In genomic region chr7:156949541-156950380, GRCh38 we compare ENCODE assay signal across 1 cellular context.
TF ChIP-seq lines count a peak whose summit lies in the region.

NOM1 (plus strand) TSS chr7:156949712; CDS start chr7:156949738, 26 bp downstream.

TF ChIP-seq in HEK293, 187 proteins besides CTCF, POLR2A, EP300 and RAD21 (continued from another document and continues in another):
- TF ChIP-seq, protein P1, sequence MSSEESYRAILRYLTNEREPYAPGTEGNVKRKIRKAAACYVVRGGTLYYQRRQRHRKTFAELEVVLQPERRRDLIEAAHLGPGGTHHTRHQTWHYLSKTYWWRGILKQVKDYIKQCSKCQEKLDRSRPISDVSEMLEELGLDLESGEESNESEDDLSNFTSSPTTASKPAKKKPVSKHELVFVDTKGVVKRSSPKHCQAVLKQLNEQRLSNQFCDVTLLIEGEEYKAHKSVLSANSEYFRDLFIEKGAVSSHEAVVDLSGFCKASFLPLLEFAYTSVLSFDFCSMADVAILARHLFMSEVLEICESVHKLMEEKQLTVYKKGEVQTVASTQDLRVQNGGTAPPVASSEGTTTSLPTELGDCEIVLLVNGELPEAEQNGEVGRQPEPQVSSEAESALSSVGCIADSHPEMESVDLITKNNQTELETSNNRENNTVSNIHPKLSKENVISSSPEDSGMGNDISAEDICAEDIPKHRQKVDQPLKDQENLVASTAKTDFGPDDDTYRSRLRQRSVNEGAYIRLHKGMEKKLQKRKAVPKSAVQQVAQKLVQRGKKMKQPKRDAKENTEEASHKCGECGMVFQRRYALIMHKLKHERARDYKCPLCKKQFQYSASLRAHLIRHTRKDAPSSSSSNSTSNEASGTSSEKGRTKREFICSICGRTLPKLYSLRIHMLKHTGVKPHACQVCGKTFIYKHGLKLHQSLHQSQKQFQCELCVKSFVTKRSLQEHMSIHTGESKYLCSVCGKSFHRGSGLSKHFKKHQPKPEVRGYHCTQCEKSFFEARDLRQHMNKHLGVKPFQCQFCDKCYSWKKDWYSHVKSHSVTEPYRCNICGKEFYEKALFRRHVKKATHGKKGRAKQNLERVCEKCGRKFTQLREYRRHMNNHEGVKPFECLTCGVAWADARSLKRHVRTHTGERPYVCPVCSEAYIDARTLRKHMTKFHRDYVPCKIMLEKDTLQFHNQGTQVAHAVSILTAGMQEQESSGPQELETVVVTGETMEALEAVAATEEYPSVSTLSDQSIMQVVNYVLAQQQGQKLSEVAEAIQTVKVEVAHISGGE (tag by site-specific recombination; conservative IDR thresholded peaks at IDR 0.05; ENCODE audit: low read depth), result peak; percentile 81
- TF ChIP-seq ZBTB1 (tag by site-specific recombination; IDR thresholded peaks at IDR 0.05) (no peak), ZNF548 (tag by site-specific recombination; IDR thresholded peaks at IDR 0.05) (no peak), SP2 (tag by site-specific recombination; IDR thresholded peaks at IDR 0.05) (peak; percentile 58), ZNF600 (tag by site-specific recombination; IDR thresholded peaks at IDR 0.05) (peak; percentile 19; the same call in 1 of the 2 replicates), KLF1 (tag by site-specific recombination; IDR thresholded peaks at IDR 0.05) (no peak), ZNF211 (tag by site-specific recombination; IDR thresholded peaks at IDR 0.05; ENCODE audit: low read depth) (no peak), ZNF677 (tag by site-specific recombination; IDR thresholded peaks at IDR 0.05) (no peak), ZSCAN30 (tag by site-specific recombination; IDR thresholded peaks at IDR 0.05) (peak; percentile 82), BCL6B (tag by site-specific recombination; IDR thresholded peaks at IDR 0.05) (no peak), ZBTB20 (tag by site-specific recombination; IDR thresholded peaks at IDR 0.05) (no peak; the same call in 1 of the 2 replicates), ZNF521 (tag by site-specific recombination; IDR thresholded peaks at IDR 0.05) (no peak), ZNF529 (tag by site-specific recombination; IDR thresholded peaks at IDR 0.05; ENCODE audit: insufficient replicate concordance) (no peak), ZNF560 (tag by site-specific recombination; IDR thresholded peaks at IDR 0.05; ENCODE audit: borderline replicate concordance) (no peak), ZNF664 (tag by site-specific recombination; IDR thresholded peaks at IDR 0.05) (no peak), ZNF23 (tag by site-specific recombination; IDR thresholded peaks at IDR 0.05; ENCODE audit: borderline replicate concordance) (no peak), ZNF514 (tag by site-specific recombination; IDR thresholded peaks at IDR 0.05) (no peak), ZNF555 (tag by site-specific recombination; conservative IDR thresholded peaks at IDR 0.05) (no peak), ZFP41 (tag by site-specific recombination; IDR thresholded peaks at IDR 0.05; ENCODE audit: borderline replicate concordance) (no peak), ZNF624 (tag by site-specific recombination; IDR thresholded peaks at IDR 0.05) (no peak), ZNF366 (tag by site-specific recombination; conservative IDR thresholded peaks at IDR 0.05) (no peak), ZFHX2 (tag by site-specific recombination; conservative IDR thresholded peaks at IDR 0.05) (peak; percentile 46; the same call in 1 of the 2 replicates), OVOL3 (tag by site-specific recombination; IDR thresholded peaks at IDR 0.05) (no peak), ZBTB8A (tag by site-specific recombination; IDR thresholded peaks at IDR 0.05) (no peak), KLF10 (tag by site-specific recombination; IDR thresholded peaks at IDR 0.05) (peak; percentile 60), ZNF792 (tag by site-specific recombination; IDR thresholded peaks at IDR 0.05) (no peak), OSR2 (tag by site-specific recombination; IDR thresholded peaks at IDR 0.05) (no peak), ZSCAN5A (tag by site-specific recombination; IDR thresholded peaks at IDR 0.05) (no peak), ZNF18 (tag by site-specific recombination; IDR thresholded peaks at IDR 0.05) (no peak), KLF8 (tag by site-specific recombination; IDR thresholded peaks at IDR 0.05) (peak; percentile 45; the same call in 1 of the 2 replicates), SCRT2 (tag by site-specific recombination; IDR thresholded peaks at IDR 0.05) (no peak), ZNF292 (tag by site-specific recombination; IDR thresholded peaks at IDR 0.05; ENCODE audit: borderline replicate concordance, low read depth) (no peak), ZSCAN18 (tag by site-specific recombination; IDR thresholded peaks at IDR 0.05) (no peak)
- TF ChIP-seq, protein P2, sequence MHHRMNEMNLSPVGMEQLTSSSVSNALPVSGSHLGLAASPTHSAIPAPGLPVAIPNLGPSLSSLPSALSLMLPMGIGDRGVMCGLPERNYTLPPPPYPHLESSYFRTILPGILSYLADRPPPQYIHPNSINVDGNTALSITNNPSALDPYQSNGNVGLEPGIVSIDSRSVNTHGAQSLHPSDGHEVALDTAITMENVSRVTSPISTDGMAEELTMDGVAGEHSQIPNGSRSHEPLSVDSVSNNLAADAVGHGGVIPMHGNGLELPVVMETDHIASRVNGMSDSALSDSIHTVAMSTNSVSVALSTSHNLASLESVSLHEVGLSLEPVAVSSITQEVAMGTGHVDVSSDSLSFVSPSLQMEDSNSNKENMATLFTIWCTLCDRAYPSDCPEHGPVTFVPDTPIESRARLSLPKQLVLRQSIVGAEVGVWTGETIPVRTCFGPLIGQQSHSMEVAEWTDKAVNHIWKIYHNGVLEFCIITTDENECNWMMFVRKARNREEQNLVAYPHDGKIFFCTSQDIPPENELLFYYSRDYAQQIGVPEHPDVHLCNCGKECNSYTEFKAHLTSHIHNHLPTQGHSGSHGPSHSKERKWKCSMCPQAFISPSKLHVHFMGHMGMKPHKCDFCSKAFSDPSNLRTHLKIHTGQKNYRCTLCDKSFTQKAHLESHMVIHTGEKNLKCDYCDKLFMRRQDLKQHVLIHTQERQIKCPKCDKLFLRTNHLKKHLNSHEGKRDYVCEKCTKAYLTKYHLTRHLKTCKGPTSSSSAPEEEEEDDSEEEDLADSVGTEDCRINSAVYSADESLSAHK (tag by site-specific recombination; IDR thresholded peaks at IDR 0.05), result no peak
- TF ChIP-seq, protein P3, sequence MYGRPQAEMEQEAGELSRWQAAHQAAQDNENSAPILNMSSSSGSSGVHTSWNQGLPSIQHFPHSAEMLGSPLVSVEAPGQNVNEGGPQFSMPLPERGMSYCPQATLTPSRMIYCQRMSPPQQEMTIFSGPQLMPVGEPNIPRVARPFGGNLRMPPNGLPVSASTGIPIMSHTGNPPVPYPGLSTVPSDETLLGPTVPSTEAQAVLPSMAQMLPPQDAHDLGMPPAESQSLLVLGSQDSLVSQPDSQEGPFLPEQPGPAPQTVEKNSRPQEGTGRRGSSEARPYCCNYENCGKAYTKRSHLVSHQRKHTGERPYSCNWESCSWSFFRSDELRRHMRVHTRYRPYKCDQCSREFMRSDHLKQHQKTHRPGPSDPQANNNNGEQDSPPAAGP (tag by site-specific recombination; IDR thresholded peaks at IDR 0.05), result no peak
- TF ChIP-seq, protein P4, sequence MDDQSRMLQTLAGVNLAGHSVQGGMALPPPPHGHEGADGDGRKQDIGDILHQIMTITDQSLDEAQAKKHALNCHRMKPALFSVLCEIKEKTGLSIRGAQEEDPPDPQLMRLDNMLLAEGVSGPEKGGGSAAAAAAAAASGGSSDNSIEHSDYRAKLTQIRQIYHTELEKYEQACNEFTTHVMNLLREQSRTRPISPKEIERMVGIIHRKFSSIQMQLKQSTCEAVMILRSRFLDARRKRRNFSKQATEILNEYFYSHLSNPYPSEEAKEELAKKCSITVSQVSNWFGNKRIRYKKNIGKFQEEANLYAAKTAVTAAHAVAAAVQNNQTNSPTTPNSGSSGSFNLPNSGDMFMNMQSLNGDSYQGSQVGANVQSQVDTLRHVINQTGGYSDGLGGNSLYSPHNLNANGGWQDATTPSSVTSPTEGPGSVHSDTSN (CRISPR knock-in tag; IDR thresholded peaks at IDR 0.05), result peak; percentile 66; the same call in 1 of the 2 replicates
- TF ChIP-seq, protein P5, sequence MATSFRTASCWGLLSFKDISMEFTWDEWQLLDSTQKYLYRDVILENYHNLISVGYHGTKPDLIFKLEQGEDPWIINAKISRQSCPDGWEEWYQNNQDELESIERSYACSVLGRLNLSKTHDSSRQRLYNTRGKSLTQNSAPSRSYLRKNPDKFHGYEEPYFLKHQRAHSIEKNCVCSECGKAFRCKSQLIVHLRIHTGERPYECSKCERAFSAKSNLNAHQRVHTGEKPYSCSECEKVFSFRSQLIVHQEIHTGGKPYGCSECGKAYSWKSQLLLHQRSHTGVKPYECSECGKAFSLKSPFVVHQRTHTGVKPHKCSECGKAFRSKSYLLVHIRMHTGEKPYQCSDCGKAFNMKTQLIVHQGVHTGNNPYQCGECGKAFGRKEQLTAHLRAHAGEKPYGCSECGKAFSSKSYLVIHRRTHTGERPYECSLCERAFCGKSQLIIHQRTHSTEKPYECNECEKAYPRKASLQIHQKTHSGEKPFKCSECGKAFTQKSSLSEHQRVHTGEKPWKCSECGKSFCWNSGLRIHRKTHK (tag by site-specific recombination; IDR thresholded peaks at IDR 0.05), result no peak
- TF ChIP-seq, protein P6, sequence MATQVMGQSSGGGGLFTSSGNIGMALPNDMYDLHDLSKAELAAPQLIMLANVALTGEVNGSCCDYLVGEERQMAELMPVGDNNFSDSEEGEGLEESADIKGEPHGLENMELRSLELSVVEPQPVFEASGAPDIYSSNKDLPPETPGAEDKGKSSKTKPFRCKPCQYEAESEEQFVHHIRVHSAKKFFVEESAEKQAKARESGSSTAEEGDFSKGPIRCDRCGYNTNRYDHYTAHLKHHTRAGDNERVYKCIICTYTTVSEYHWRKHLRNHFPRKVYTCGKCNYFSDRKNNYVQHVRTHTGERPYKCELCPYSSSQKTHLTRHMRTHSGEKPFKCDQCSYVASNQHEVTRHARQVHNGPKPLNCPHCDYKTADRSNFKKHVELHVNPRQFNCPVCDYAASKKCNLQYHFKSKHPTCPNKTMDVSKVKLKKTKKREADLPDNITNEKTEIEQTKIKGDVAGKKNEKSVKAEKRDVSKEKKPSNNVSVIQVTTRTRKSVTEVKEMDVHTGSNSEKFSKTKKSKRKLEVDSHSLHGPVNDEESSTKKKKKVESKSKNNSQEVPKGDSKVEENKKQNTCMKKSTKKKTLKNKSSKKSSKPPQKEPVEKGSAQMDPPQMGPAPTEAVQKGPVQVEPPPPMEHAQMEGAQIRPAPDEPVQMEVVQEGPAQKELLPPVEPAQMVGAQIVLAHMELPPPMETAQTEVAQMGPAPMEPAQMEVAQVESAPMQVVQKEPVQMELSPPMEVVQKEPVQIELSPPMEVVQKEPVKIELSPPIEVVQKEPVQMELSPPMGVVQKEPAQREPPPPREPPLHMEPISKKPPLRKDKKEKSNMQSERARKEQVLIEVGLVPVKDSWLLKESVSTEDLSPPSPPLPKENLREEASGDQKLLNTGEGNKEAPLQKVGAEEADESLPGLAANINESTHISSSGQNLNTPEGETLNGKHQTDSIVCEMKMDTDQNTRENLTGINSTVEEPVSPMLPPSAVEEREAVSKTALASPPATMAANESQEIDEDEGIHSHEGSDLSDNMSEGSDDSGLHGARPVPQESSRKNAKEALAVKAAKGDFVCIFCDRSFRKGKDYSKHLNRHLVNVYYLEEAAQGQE (tag by site-specific recombination; IDR thresholded peaks at IDR 0.05), result peak; percentile 42; the same call in 1 of the 2 replicates
- TF ChIP-seq, protein P7, sequence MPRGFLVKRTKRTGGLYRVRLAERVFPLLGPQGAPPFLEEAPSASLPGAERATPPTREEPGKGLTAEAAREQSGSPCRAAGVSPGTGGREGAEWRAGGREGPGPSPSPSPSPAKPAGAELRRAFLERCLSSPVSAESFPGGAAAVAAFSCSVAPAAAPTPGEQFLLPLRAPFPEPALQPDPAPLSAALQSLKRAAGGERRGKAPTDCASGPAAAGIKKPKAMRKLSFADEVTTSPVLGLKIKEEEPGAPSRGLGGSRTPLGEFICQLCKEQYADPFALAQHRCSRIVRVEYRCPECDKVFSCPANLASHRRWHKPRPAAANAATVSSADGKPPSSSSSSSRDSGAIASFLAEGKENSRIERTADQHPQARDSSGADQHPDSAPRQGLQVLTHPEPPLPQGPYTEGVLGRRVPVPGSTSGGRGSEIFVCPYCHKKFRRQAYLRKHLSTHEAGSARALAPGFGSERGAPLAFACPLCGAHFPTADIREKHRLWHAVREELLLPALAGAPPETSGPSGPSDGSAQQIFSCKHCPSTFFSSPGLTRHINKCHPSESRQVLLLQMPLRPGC (tag by site-specific recombination; IDR thresholded peaks at IDR 0.05), result no peak
